Comparison of ENCODE assay signal across 17 cellular contexts in the genomic region with DNA sequence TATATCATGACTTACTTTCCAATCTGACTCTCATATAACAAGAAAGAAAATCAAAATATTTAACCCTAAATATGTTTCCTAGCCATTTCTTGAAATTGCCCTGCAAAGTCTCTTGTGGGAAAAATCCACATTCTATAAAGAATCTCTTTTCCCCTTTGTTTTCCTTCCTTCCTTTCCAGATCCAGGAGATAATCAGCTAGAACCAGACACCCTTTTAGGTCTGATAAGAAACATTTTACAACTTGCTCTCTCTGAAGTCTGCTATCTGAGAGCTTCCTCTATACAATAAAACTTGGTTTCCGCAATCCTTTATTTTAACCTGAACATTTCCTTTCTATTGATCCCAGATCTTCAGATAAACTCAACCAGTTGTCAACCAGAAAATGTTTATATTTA.
DNase-seq lines count a peak whose midpoint lies in the region; ATAC-seq, FAIRE-seq and TF ChIP-seq lines count a peak whose summit lies in the region.
"Had no signal": no experiment of that assay in that cellular context is flagged by ENCODE, and none has a peak within 500 bp of the region (broad histone marks: within the 10 kb centered on the region; RNA-seq: fewer than 3 reads in every experiment).

No MANE protein-coding gene starts in this region.

- 95% methylated on average over 1 of the region's 1 CpG for WGBS in GM12878 (ENCODE audit: insufficient coverage, insufficient replicate concordance, low lambda C conversion rate, missing lambda C conversion rate)
- WGBS in mesodermal cell (ENCODE audit: insufficient coverage in 2 of 2), 2 experiments: 67 to 92% methylated on average over 1 of the region's 1 CpG
- 100% methylated on average over 1 of the region's 1 CpG for WGBS in right lobe of liver (ENCODE audit: insufficient coverage, low coverage, low lambda C conversion rate, missing lambda C conversion rate)
- 98% methylated on average over 1 of the region's 1 CpG for WGBS in esophagus muscularis mucosa

- no peak overlapping the region for H3K4me3 ChIP-seq in GM12878
- H3K4me3 ChIP-seq in mesodermal cell (ENCODE audit: extremely low read depth, insufficient read depth, low read length, poor library complexity, severe bottlenecking): no peak overlapping the region
- H3K4me3 ChIP-seq in right lobe of liver: no peak overlapping the region
- no peak overlapping the region for H3K4me3 ChIP-seq in esophagus muscularis mucosa
- H3K4me3 ChIP-seq: BLaER1, GM23248 had no signal

- H3K27me3 Mint-ChIP-seq in activated naive CD4-positive, alpha-beta T cell treated with anti-CD3 and anti-CD28 coated beads, Interleukin-2, amount 50 U/mL, for 24 hours: no peaks in the 10 kb centered on the region
- H3K27me3 Mint-ChIP-seq in osteocyte (ENCODE audit: unreplicated experiment): no peaks in the 10 kb centered on the region

- no peak overlapping the region for H3K4me2 ChIP-seq in GM12878 (ENCODE audit: control insufficient read depth, insufficient read depth)
- H3K4me2 ChIP-seq: BLaER1 had no signal

- SMC1A ChIA-PET in GM12878 (lab: Charles Lee; ENCODE audit: uncharacterized antibody, unreplicated experiment): interaction anchor here (0.7 to 1.6 kb wide), 7 partner anchors 7 to 142 kb away, joined by 3 to 6 read pairs (median 4); no protein-coding TSS in a partner anchor

- TF ChIP-seq POLR2A in GM12878 (IDR thresholded peaks at IDR 0.05; ENCODE audit: low read depth, low read length) (no peak), right lobe of liver (IDR thresholded peaks at IDR 0.05) (no peak), esophagus muscularis mucosa (IDR thresholded peaks at IDR 0.05; ENCODE audit: low read depth) (no peak)

- peak overlapping the region; percentile 37; the same call in 1 of the 2 replicates for H3K27ac ChIP-seq in GM12878 (ENCODE audit: control insufficient read depth, insufficient read depth)
- H3K27ac ChIP-seq in mesodermal cell (ENCODE audit: low read depth, low read length, severe bottlenecking): peak overlapping the region; percentile 73
- H3K27ac ChIP-seq in right lobe of liver: no peak overlapping the region
- H3K27ac ChIP-seq in esophagus muscularis mucosa (replicated peaks in 1 of 4): no peak overlapping the region
- H3K27ac ChIP-seq: BLaER1, GM23248 had no signal

- H3K27ac Mint-ChIP-seq in activated naive CD4-positive, alpha-beta T cell treated with anti-CD3 and anti-CD28 coated beads, Interleukin-2, amount 50 U/mL, for 24 hours: peak overlapping the region; percentile 43
- H3K27ac Mint-ChIP-seq in osteocyte (ENCODE audit: unreplicated experiment): no peak overlapping the region
- H3K27ac Mint-ChIP-seq: CD8-positive, alpha-beta memory T cell had no signal

- TF ChIP-seq EP300 in GM12878 (IDR thresholded peaks at IDR 0.05; ENCODE audit: borderline replicate concordance in 1 of 2, control insufficient read depth in 1 of 2, low read depth in 2 of 2, low read length in 2 of 2) (no peak), esophagus muscularis mucosa (IDR thresholded peaks at IDR 0.05) (no peak)

- RAD21 ChIA-PET in GM12878 (lab: Charles Lee; ENCODE audit: unreplicated experiment): interaction anchor here (1.7 kb wide), 1 partner anchor 9 kb away, joined by 4 read pairs; no protein-coding TSS in a partner anchor

- H3K9me3 Mint-ChIP-seq in activated naive CD4-positive, alpha-beta T cell treated with anti-CD3 and anti-CD28 coated beads, Interleukin-2, amount 50 U/mL, for 24 hours: no peaks in the 10 kb centered on the region
- H3K9me3 Mint-ChIP-seq in osteocyte (ENCODE audit: unreplicated experiment): no peaks in the 10 kb centered on the region

- TF ChIP-seq CTCF in GM12878 (IDR thresholded peaks at IDR 0.05 in 2 of 3, conservative IDR thresholded peaks at IDR 0.05 in 1 of 3; ENCODE audit: control insufficient read depth in 2 of 3, extremely low read depth in 1 of 3, insufficient read depth in 1 of 3, low read depth in 3 of 3, low read length in 3 of 3) (no peak), right lobe of liver (IDR thresholded peaks at IDR 0.05) (no peak), osteocyte (IDR thresholded peaks at IDR 0.05) (no peak), esophagus muscularis mucosa (IDR thresholded peaks at IDR 0.05) (no peak)

- H3K27me3 ChIP-seq in GM12878 (replicated peaks in 1 of 2; ENCODE audit: control insufficient read depth in 2 of 2, insufficient read depth in 2 of 2, low read length in 1 of 2) (no peaks in the 10 kb centered on the region), right lobe of liver (no peaks in the 10 kb centered on the region), esophagus muscularis mucosa (no peaks in the 10 kb centered on the region)
- H3K27me3 ChIP-seq: BLaER1 had no signal

- CTCF ChIA-PET in GM12878 (lab: Yijun Ruan, JAX): interaction anchor here (1.0 kb wide), 1 partner anchor 21 kb away, joined by 4 read pairs; no protein-coding TSS in a partner anchor

- no peaks in the 10 kb centered on the region for H3K4me1 Mint-ChIP-seq in activated naive CD4-positive, alpha-beta T cell treated with anti-CD3 and anti-CD28 coated beads, Interleukin-2, amount 50 U/mL, for 24 hours
- peaks cover 28% of the 10 kb centered on the region for H3K4me1 Mint-ChIP-seq in osteocyte (ENCODE audit: unreplicated experiment)
- H3K4me1 Mint-ChIP-seq: CD8-positive, alpha-beta memory T cell had no signal

- H2AFZ ChIP-seq in GM12878 (ENCODE audit: control insufficient read depth, low read depth, low read length): no peak overlapping the region
- H2AFZ ChIP-seq: GM23248 had no signal

- no TSS peak for BruUV-seq in GM12878 (replicated peaks; lab: Mats Ljungman, UMichigan)

- no peak overlapping the region for H3K4me3 Mint-ChIP-seq in activated naive CD4-positive, alpha-beta T cell treated with anti-CD3 and anti-CD28 coated beads, Interleukin-2, amount 50 U/mL, for 24 hours
- no peak overlapping the region for H3K4me3 Mint-ChIP-seq in osteocyte (ENCODE audit: unreplicated experiment)
- H3K4me3 Mint-ChIP-seq: CD8-positive, alpha-beta memory T cell had no signal

- H3K9me3 ChIP-seq in GM12878 (replicated peaks; ENCODE audit: control insufficient read depth, insufficient read depth, low read length): peaks cover 11% of the 10 kb centered on the region
- no peaks in the 10 kb centered on the region for H3K9me3 ChIP-seq in mesodermal cell (ENCODE audit: control insufficient read depth, low read length)
- no peaks in the 10 kb centered on the region for H3K9me3 ChIP-seq in right lobe of liver
- H3K9me3 ChIP-seq in esophagus muscularis mucosa: no peaks in the 10 kb centered on the region
- H3K9me3 ChIP-seq: BLaER1 had no signal

- H3K36me3 Mint-ChIP-seq in activated naive CD4-positive, alpha-beta T cell treated with anti-CD3 and anti-CD28 coated beads, Interleukin-2, amount 50 U/mL, for 24 hours: no peaks in the 10 kb centered on the region
- no peaks in the 10 kb centered on the region for H3K36me3 Mint-ChIP-seq in osteocyte (ENCODE audit: unreplicated experiment)
- H3K36me3 Mint-ChIP-seq: CD8-positive, alpha-beta memory T cell had no signal

- H4K20me1 ChIP-seq in GM12878 (ENCODE audit: control insufficient read depth, insufficient read depth): no peaks in the 10 kb centered on the region
- H4K20me1 ChIP-seq: BLaER1 had no signal

- in situ Hi-C loops in GM12878 (cut with MboI): no loop called here

- ATAC-seq in GM12878: no peak
- no peak for ATAC-seq in right lobe of liver
- ATAC-seq: HCT116 had no signal

- POLR2A ChIA-PET in GM12878 (lab: Charles Lee): interaction anchor here (0.5 to 0.6 kb wide), 2 partner anchors 23 to 37 kb away, joined by 3 to 8 read pairs; no protein-coding TSS in a partner anchor

- DNase-seq in activated naive CD4-positive, alpha-beta T cell treated with Interleukin-2 at 50 U/mL for 16 hours: no peak
- DNase-seq in GM12878 (ENCODE audit: low read depth, low spot score) (no peak), right lobe of liver (no peak), osteocyte (ENCODE audit: extremely low spot score, unreplicated experiment) (no peak), esophagus muscularis mucosa (ENCODE audit: extremely low spot score) (no peak)
- DNase-seq: 8988T; AML-193; CD8-positive, alpha-beta memory T cell; DMS53; GF-D8; GM23248 had no signal

- H3K79me2 ChIP-seq in GM12878 (ENCODE audit: control insufficient read depth, insufficient read depth, low read length): no peaks in the 10 kb centered on the region

- no peak for FAIRE-seq in GM12878 (lab: Jason Lieb, UNC)
- FAIRE-seq: H54, HTR-8/SVneo had no signal

- TF ChIP-seq RAD21 in GM12878 (IDR thresholded peaks at IDR 0.05; ENCODE audit: insufficient read depth, low read depth, low read length): no peak

- no peak overlapping the region for H3K9ac ChIP-seq in GM12878 (ENCODE audit: control insufficient read depth, insufficient read depth, low read length)
- H3K9ac ChIP-seq: BLaER1, GM23248 had no signal

- intact Hi-C loops in GM12878 (cut with micrococcal nuclease; ENCODE audit: unreplicated experiment) (loop anchor here (2.0 kb wide), 1 partner anchor 114 kb away; the partner anchor contains the start of gene PIAS1), right lobe of liver (cut with DNase I) (no loop called here), esophagus muscularis mucosa (cut with DNase I) (no loop called here)

- H3K36me3 ChIP-seq in GM12878 (ENCODE audit: control insufficient read depth in 2 of 2, insufficient read depth in 2 of 2, low read length in 1 of 2) (no peaks in the 10 kb centered on the region), mesodermal cell (ENCODE audit: control insufficient read depth, insufficient read depth, low read length) (no peaks in the 10 kb centered on the region), right lobe of liver (no peaks in the 10 kb centered on the region), esophagus muscularis mucosa (no peaks in the 10 kb centered on the region)
- H3K36me3 ChIP-seq: BLaER1 had no signal

- H3K4me1 ChIP-seq in GM12878 (ENCODE audit: control insufficient read depth, insufficient read depth, low read length): peaks cover 25% of the 10 kb centered on the region
- peaks cover 3% of the 10 kb centered on the region for H3K4me1 ChIP-seq in mesodermal cell (ENCODE audit: control insufficient read depth, insufficient read depth, low read length, poor library complexity, severe bottlenecking)
- peaks cover 0 to 6% (median 3%) of the 10 kb centered on the region in 4 donors for H3K4me1 ChIP-seq in right lobe of liver
- peaks cover 19 to 39% (median 26%) of the 10 kb centered on the region in 4 donors for H3K4me1 ChIP-seq in esophagus muscularis mucosa

TF ChIP-seq in GM12878, 131 proteins besides CTCF, POLR2A, EP300 and RAD21 (continues in another document):
- TF ChIP-seq PAX5 (IDR thresholded peaks at IDR 0.05; ENCODE audit: borderline replicate concordance, low read depth, low read length): no peak
- TF ChIP-seq TAF1 (IDR thresholded peaks at IDR 0.05; ENCODE audit: borderline replicate concordance, low read depth, low read length): no peak

Comparison
In these comparisons a context has a peak if more than half of its experiments do, and no peak if none do; other contexts are left out.
1. H3K27ac ChIP-seq: peak in GM12878 (single experiment) and mesodermal cell (single experiment); none in right lobe of liver (0 of 3) and esophagus muscularis mucosa (0 of 4).